ENCODE assay signal across 20 cellular contexts in genomic region chr5:54835642-54836041, GRCh38.
DNase-seq lines count a peak whose midpoint lies in the region; ATAC-seq and TF ChIP-seq lines count a peak whose summit lies in the region.
"Had no signal": no experiment of that assay in that cellular context is flagged by ENCODE, and none has a peak within 500 bp of the region (broad histone marks: within the 10 kb centered on the region; RNA-seq: fewer than 3 reads in every experiment).

No MANE protein-coding gene starts in this region.

- no peak overlapping the region for H3K4me3 ChIP-seq in SK-N-MC
- H3K4me3 ChIP-seq: HAP-1, right atrium auricular region, SJCRH30 had no signal

- no peaks in the 10 kb centered on the region for H3K9me3 ChIP-seq in SK-N-MC (ENCODE audit: low read depth, low read length)
- H3K9me3 ChIP-seq: HAP-1, right atrium auricular region, SJCRH30 had no signal

- H3K9ac ChIP-seq in SK-N-MC (ENCODE audit: insufficient read length) = no peak overlapping the region

- H3K27ac ChIP-seq in SK-N-MC = 0 out of 2 replicates have a peak overlapping the region, but pooled peaks have one; percentile 23
- H3K27ac ChIP-seq: right atrium auricular region, SJCRH30 had no signal

- ATAC-seq in omental fat pad (ENCODE audit: low FRiP score) (peak; percentile 5), HG02938 (IDR thresholded peaks at IDR 0.05; ENCODE audit: unreplicated experiment) (no peak), HG03280 (IDR thresholded peaks at IDR 0.05; ENCODE audit: unreplicated experiment) (no peak)
- ATAC-seq: left lobe of liver had no signal

- DNase-seq in EH (ENCODE audit: low read depth) (peak; percentile 85), SK-N-MC (ENCODE audit: low read depth, low spot score) (no peak), dermis blood vessel endothelial cell (peak; percentile 46), omental fat pad (ENCODE audit: low spot score) (no peak), DMS 273 treated with DMSO at 0.1 percent for 48 hours (lab: John Stamatoyannopoulos, UW) (no peak)
- no peak for DNase-seq in activated CD4-positive, alpha-beta T cell treated with anti-CD3 and anti-CD28 coated beads for 4 hours
- DNase-seq: activated gamma-delta T cell; amygdala; Karpas-422; NCI-H1105; NCI-H526 treated with DMSO at 0.1 percent for 48 hours; OCI-M1; SJCRH30; stimulated activated CD4-positive, alpha-beta T cell treated with anti-CD3 and anti-CD28 coated beads, Interleukin-1b, Interleukin-23, amount 100 ng/mL, for 48 hours; T1000 had no signal

- no peak for TF ChIP-seq CTCF in omental fat pad (IDR thresholded peaks at IDR 0.05)

- no peaks in the 10 kb centered on the region for H3K36me3 ChIP-seq in SK-N-MC (ENCODE audit: insufficient read depth, low read length)
- H3K36me3 ChIP-seq: HAP-1, right atrium auricular region, SJCRH30 had no signal

Comparison
In these comparisons a context has a peak if more than half of its experiments do, and no peak if none do; other contexts are left out.
1. DNase-seq: peak in EH (single experiment) and dermis blood vessel endothelial cell (single experiment); none in SK-N-MC (single experiment), omental fat pad (single experiment), DMS 273 treated with DMSO at 0.1 percent for 48 hours (single experiment) and activated CD4-positive, alpha-beta T cell treated with anti-CD3 and anti-CD28 coated beads for 4 hours (0 of 2).